1 cellular context compared by ENCODE assay signal in genomic region chr6:123529843-123530242, GRCh38.
TF ChIP-seq lines count a peak whose summit lies in the region.

No MANE protein-coding gene starts in this region.

TF ChIP-seq in K562, 482 proteins besides CTCF, POLR2A, EP300 and RAD21 (continues in another document):
- no peak for TF ChIP-seq CHD7 (IDR thresholded peaks at IDR 0.05; ENCODE audit: low read depth, low read length)
- peak; percentile 77 for TF ChIP-seq SOX6 (IDR thresholded peaks at IDR 0.05)
- peak; percentile 63 for TF ChIP-seq PBX2 (CRISPR knock-in tag; IDR thresholded peaks at IDR 0.05; ENCODE audit: low read depth)
- TF ChIP-seq PBX2 (tag; conservative IDR thresholded peaks at IDR 0.05; ENCODE audit: low read depth): peak; percentile 97
- TF ChIP-seq ADNP (tag; IDR thresholded peaks at IDR 0.05): 0 out of 2 replicates have a peak, but pooled peaks have one; percentile 23
- peak; percentile 9 for TF ChIP-seq DACH1 (IDR thresholded peaks at IDR 0.05; ENCODE audit: partially characterized antibody)
- TF ChIP-seq CEBPG (CRISPR knock-in tag; IDR thresholded peaks at IDR 0.05): no peak
- TF ChIP-seq CEBPG (tag; conservative IDR thresholded peaks at IDR 0.05 in 1 of 2, IDR thresholded peaks at IDR 0.05 in 1 of 2): no peak
- TF ChIP-seq KDM4B (IDR thresholded peaks at IDR 0.05; ENCODE audit: borderline replicate concordance in 2 of 2, low read depth in 1 of 2): no peak
- no peak for TF ChIP-seq ZNF407 (IDR thresholded peaks at IDR 0.05; ENCODE audit: low read depth)
- TF ChIP-seq JUN (IDR thresholded peaks at IDR 0.05; ENCODE audit: borderline replicate concordance, low read depth, low read length): 0 out of 2 replicates have a peak, but pooled peaks have one; percentile 15
- no peak for TF ChIP-seq JUN (CRISPR knock-in tag; IDR thresholded peaks at IDR 0.05; ENCODE audit: borderline replicate concordance)
- TF ChIP-seq JUND (IDR thresholded peaks at IDR 0.05; ENCODE audit: borderline replicate concordance, low read depth, low read length): peak; percentile 57; the same call in 1 of the 2 replicates
- peak; percentile 68; the same call in 1 of the 3 replicates for TF ChIP-seq JUND (tag; IDR thresholded peaks at IDR 0.05; ENCODE audit: borderline replicate concordance, low read depth, low read length)
- no peak for TF ChIP-seq SIRT6 (IDR thresholded peaks at IDR 0.05; ENCODE audit: low read depth, low read length)
- no peak for TF ChIP-seq HCFC1 (IDR thresholded peaks at IDR 0.05; ENCODE audit: low read depth, low read length)
- TF ChIP-seq PML (IDR thresholded peaks at IDR 0.05; ENCODE audit: low read length): no peak
- no peak for TF ChIP-seq NCOA6 (IDR thresholded peaks at IDR 0.05)
- TF ChIP-seq ZNF75A (CRISPR knock-in tag; IDR thresholded peaks at IDR 0.05): no peak
- no peak for TF ChIP-seq YY1 (IDR thresholded peaks at IDR 0.05; ENCODE audit: borderline replicate concordance in 1 of 3, control insufficient read depth in 1 of 3, extremely low read depth in 1 of 3, insufficient read depth in 3 of 3, insufficient read length in 1 of 3, insufficient replicate concordance in 2 of 3, low read depth in 1 of 3, low read length in 2 of 3)
- no peak for TF ChIP-seq ZNF239 (CRISPR knock-in tag; IDR thresholded peaks at IDR 0.05)
- no peak for TF ChIP-seq TSC22D4 (tag; IDR thresholded peaks at IDR 0.05)
- TF ChIP-seq HMG20B (CRISPR knock-in tag; IDR thresholded peaks at IDR 0.05): no peak
- no peak for TF ChIP-seq IRF2 (CRISPR knock-in tag; IDR thresholded peaks at IDR 0.05)
- TF ChIP-seq MAFK (IDR thresholded peaks at IDR 0.05; ENCODE audit: low read length): peak; percentile 65; the same call in 1 of the 2 replicates
- 0 out of 2 replicates have a peak, but pooled peaks have one; percentile 8 for TF ChIP-seq CREM (IDR thresholded peaks at IDR 0.05; ENCODE audit: low read depth)
- no peak for TF ChIP-seq SRSF1 (IDR thresholded peaks at IDR 0.05; ENCODE audit: low read depth, low read length)
- no peak for TF ChIP-seq ZNF140 (CRISPR knock-in tag; IDR thresholded peaks at IDR 0.05)
- TF ChIP-seq HINFP (tag; conservative IDR thresholded peaks at IDR 0.05; ENCODE audit: low read depth): no peak
- TF ChIP-seq SP2 (IDR thresholded peaks at IDR 0.05; ENCODE audit: extremely low read depth, low read depth, low read length, poor library complexity, severe bottlenecking): no peak
- no peak for TF ChIP-seq ZNF408 (CRISPR knock-in tag; IDR thresholded peaks at IDR 0.05; ENCODE audit: low read depth)
- TF ChIP-seq C11orf30 (IDR thresholded peaks at IDR 0.05; ENCODE audit: low read depth): peak; percentile 71
- no peak for TF ChIP-seq ZNF766 (CRISPR knock-in tag; conservative IDR thresholded peaks at IDR 0.05)
- no peak for TF ChIP-seq ZNF282 (CRISPR knock-in tag; IDR thresholded peaks at IDR 0.05)
- TF ChIP-seq GATAD2A (IDR thresholded peaks at IDR 0.05): no peak
